34 cellular contexts compared by ENCODE assay signal in the genomic region with DNA sequence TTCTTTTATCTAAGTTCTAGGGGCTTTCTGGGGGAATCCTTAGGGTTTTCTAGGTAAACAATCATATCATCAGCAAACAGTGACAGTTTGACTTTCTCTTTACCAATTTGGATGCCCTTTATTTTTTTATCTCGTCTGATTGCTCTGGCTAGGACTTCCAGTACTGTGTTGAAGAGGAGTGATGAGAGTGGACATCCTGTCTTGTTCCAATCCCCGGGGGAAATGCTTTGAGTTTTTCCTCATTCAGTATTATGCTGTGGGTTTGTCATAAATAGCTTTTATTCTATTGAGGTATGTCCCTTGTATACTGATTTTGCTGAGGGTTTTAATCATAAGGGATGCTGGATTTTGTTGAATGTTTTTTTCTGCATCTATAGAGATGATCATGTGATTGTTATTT.
"Had no signal": no experiment of that assay in that cellular context is flagged by ENCODE, and none has a peak within 500 bp of the region (broad histone marks: within the 10 kb centered on the region; RNA-seq: fewer than 3 reads in every experiment).

No MANE protein-coding gene starts in this region.

- DNase-seq: Karpas-422, Kasumi-1, KBM-7, KG1, MG63, MM.1S, MV-4-11, NCI-H1048, NCI-H1092, NCI-H1092 treated with DMSO at 0.1 percent for 48 hours, NCI-H1105, NCI-H1105 treated with DMSO at 0.1 percent for 48 hours, NCI-H1417, NCI-H1417 treated with DMSO at 0.1 percent for 48 hours, NCI-H1436, NCI-H1436 treated with DMSO at 0.1 percent for 48 hours, NCI-H146, NCI-H1694, NCI-H1694 treated with DMSO at 0.1 percent for 48 hours, NCI-H187, NCI-H1930, NCI-H2029, NCI-H2029 treated with DMSO at 0.1 percent for 48 hours, NCI-H2081, NCI-H2081 treated with DMSO at 0.1 percent for 48 hours, NCI-H2107, NCI-H2171, NCI-H2171 treated with DMSO at 0.1 percent for 48 hours, NCI-H2227 treated with DMSO at 0.1 percent for 48 hours, NCI-H226, NCI-H345, NCI-H446, NCI-H446 treated with DMSO at 0.1 percent for 48 hours had no signal

- H3K27me3 ChIP-seq: MG63 had no signal

- H3K36me3 ChIP-seq: MG63 had no signal

- H3K9me3 ChIP-seq: MG63 had no signal

- H3K4me3 ChIP-seq: MG63 had no signal

- H3K27ac ChIP-seq: KMS-11 had no signal
